24 cellular contexts compared by ENCODE assay signal in genomic region chr20:24577271-24577909, GRCh38.
A peak's percentile ranks its signal among the peaks of the same experiment; 100 is the strongest.
DNase-seq lines count a peak whose midpoint lies in the region; ATAC-seq, FAIRE-seq and TF ChIP-seq lines count a peak whose summit lies in the region.
"Had no signal": no experiment of that assay in that cellular context is flagged by ENCODE, and none has a peak within 500 bp of the region (broad histone marks: within the 10 kb centered on the region; RNA-seq: fewer than 3 reads in every experiment).

No MANE protein-coding gene starts in this region.

- H3K4ac ChIP-seq in mesendoderm (ENCODE audit: low read depth, low read length), result no peak overlapping the region

- H3K9ac ChIP-seq in mesendoderm (ENCODE audit: low read length), result no peak overlapping the region
- H3K9ac ChIP-seq: BLaER1 treated with 17β-estradiol and CSF1 and Interleukin-3, amounts not matched to agents 10 nM and 100 nM had no signal

- no peak for TF ChIP-seq RAD21 in A549 (conservative IDR thresholded peaks at IDR 0.05 in 1 of 2, IDR thresholded peaks at IDR 0.05 in 1 of 2)

- no peak overlapping the region for H2BK15ac ChIP-seq in mesendoderm (replicated peaks; ENCODE audit: low read depth)

- no peak overlapping the region for H2BK120ac ChIP-seq in mesendoderm (ENCODE audit: low read depth, low read length)

- H4K8ac ChIP-seq in mesendoderm (ENCODE audit: low read depth, low read length), result no peak overlapping the region

- H3K56ac ChIP-seq in mesendoderm (ENCODE audit: low read length), result no peak overlapping the region

- no peak for TF ChIP-seq EP300 in A549 (IDR thresholded peaks at IDR 0.05)

- H2AK5ac ChIP-seq in mesendoderm (ENCODE audit: low read length), result no peak overlapping the region

- no peak overlapping the region for H3K18ac ChIP-seq in mesendoderm (ENCODE audit: low read length)

- ATAC-seq in A549 (no peak; a peak in 1 of 6 replicates), GM19397 (IDR thresholded peaks at IDR 0.05; ENCODE audit: unreplicated experiment) (no peak), HG03025 (IDR thresholded peaks at IDR 0.05; ENCODE audit: low FRiP score, unreplicated experiment) (no peak)

- H3K27ac ChIP-seq in A549 (no peak overlapping the region), HEK293 (ENCODE audit: extremely low read depth, low read depth, low read length) (no peak overlapping the region), mesendoderm (ENCODE audit: low read depth, low read length) (no peak overlapping the region), esophagus squamous epithelium (no peak overlapping the region)
- H3K27ac ChIP-seq: BLaER1 treated with 17β-estradiol and CSF1 and Interleukin-3, amounts not matched to agents 10 nM and 100 nM; HL-60; SJCRH30 had no signal

- H3K4me2 ChIP-seq in A549 (no peak overlapping the region), mesendoderm (ENCODE audit: low read length) (no peak overlapping the region)

- H3K23ac ChIP-seq in mesendoderm (ENCODE audit: low read length), result no peak overlapping the region

- 21% methylated on average over 10 of the region's 10 CpGs for WGBS in A549 (ENCODE audit: missing lambda C conversion rate)
- WGBS in mesendoderm (ENCODE audit: extremely low coverage, insufficient coverage, low lambda C conversion rate), result no CpG with 5 or more reads among the region's 10 CpGs
- WGBS in esophagus squamous epithelium, 2 donors, result 74 to 85% methylated on average over 5 to 8 of the region's 10 CpGs

- TF ChIP-seq POLR2A in A549 (IDR thresholded peaks at IDR 0.05; ENCODE audit: low read length) (no peak), esophagus squamous epithelium (IDR thresholded peaks at IDR 0.05) (no peak)

- POLR2A ChIA-PET in A549 (lab: Yijun Ruan, JAX), result no interaction called here
- POLR2A ChIA-PET in HEK293 (lab: Yijun Ruan, JAX), result no interaction called here

- intact Hi-C loops in esophagus squamous epithelium (cut with DNase I), result no loop called here

- DNase-seq in A549 (ENCODE audit: low read depth in 1 of 2, low spot score in 1 of 2) (no peak), RKO (ENCODE audit: low spot score) (peak; percentile 9), mesendoderm (peak; percentile 18), OCI-M1 (lab: John Stamatoyannopoulos, UW) (no peak), esophagus squamous epithelium (lab: John Stamatoyannopoulos, UW) (no peak)
- DNase-seq: CD8-positive, alpha-beta memory T cell; DMS79; GDM1; NCI-H1092; NCI-H2081 treated with DMSO at 0.1 percent for 48 hours; NCI-H510A treated with DMSO at 0.1 percent for 48 hours; NCI-H82; RPMI8226 had no signal

- H3K79me2 ChIP-seq in mesendoderm (ENCODE audit: control insufficient read depth, insufficient read depth, low read length), result no peaks in the 10 kb centered on the region

- peaks cover 1% of the 10 kb centered on the region for H3K79me1 ChIP-seq in mesendoderm (ENCODE audit: low read length)

- TF ChIP-seq CTCF in A549 (IDR thresholded peaks at IDR 0.05) (no peak), HEK293 (tag by site-specific recombination; IDR thresholded peaks at IDR 0.05) (no peak), esophagus squamous epithelium (IDR thresholded peaks at IDR 0.05) (no peak)

- no peak for FAIRE-seq in A549 (lab: Jason Lieb, UNC)
- FAIRE-seq: A204.1, D721Med, GM12891, H54, HTR-8/SVneo had no signal

- no peaks in the 10 kb centered on the region for H3K27me3 ChIP-seq in mesendoderm (ENCODE audit: insufficient read depth, low read length, poor library complexity)
- no peaks in the 10 kb centered on the region for H3K27me3 ChIP-seq in esophagus squamous epithelium
- H3K27me3 ChIP-seq: BLaER1 treated with 17β-estradiol and CSF1 and Interleukin-3, amounts not matched to agents 10 nM and 100 nM; SJCRH30 had no signal

- no peak overlapping the region for H4K5ac ChIP-seq in mesendoderm (ENCODE audit: low read length)

- H3K36me3 ChIP-seq in HEK293 (ENCODE audit: control insufficient read depth in 2 of 2, insufficient read depth in 1 of 2, low read length in 2 of 2) (no peaks in the 10 kb centered on the region), mesendoderm (ENCODE audit: control insufficient read depth, insufficient read depth, low read length) (no peaks in the 10 kb centered on the region), esophagus squamous epithelium (no peaks in the 10 kb centered on the region)
- H3K36me3 ChIP-seq: BLaER1 treated with 17β-estradiol and CSF1 and Interleukin-3, amounts not matched to agents 10 nM and 100 nM; SJCRH30 had no signal

- no peak overlapping the region for H2BK5ac ChIP-seq in mesendoderm (ENCODE audit: low read length)

- no peak overlapping the region for H3K4me3 ChIP-seq in A549
- no peak overlapping the region for H3K4me3 ChIP-seq in HEK293 (ENCODE audit: low read depth, low read length)
- H3K4me3 ChIP-seq in mesendoderm (ENCODE audit: low read length), result no peak overlapping the region
- H3K4me3 ChIP-seq in esophagus squamous epithelium, result no peak overlapping the region
- H3K4me3 ChIP-seq: BLaER1 treated with 17β-estradiol and CSF1 and Interleukin-3, amounts not matched to agents 10 nM and 100 nM; SJCRH30 had no signal

- H3K9me3 ChIP-seq in A549 (no peaks in the 10 kb centered on the region), HEK293 (ENCODE audit: control insufficient read depth, insufficient read depth, low read depth, low read length) (no peaks in the 10 kb centered on the region), esophagus squamous epithelium (no peaks in the 10 kb centered on the region)
- H3K9me3 ChIP-seq: BLaER1 treated with 17β-estradiol and CSF1 and Interleukin-3, amounts not matched to agents 10 nM and 100 nM; SJCRH30 had no signal

- CTCF ChIA-PET in A549 (lab: Yijun Ruan, JAX), result no interaction called here
- CTCF ChIA-PET in HEK293 (lab: Yijun Ruan, JAX), result interaction anchor here (0.6 kb wide), 1 partner anchor 10 kb away, joined by 6 read pairs; no protein-coding TSS in a partner anchor

- no peaks in the 10 kb centered on the region for H3K4me1 ChIP-seq in A549
- no peaks in the 10 kb centered on the region for H3K4me1 ChIP-seq in HEK293 (ENCODE audit: control insufficient read depth, insufficient read depth, low read length)
- H3K4me1 ChIP-seq in mesendoderm (ENCODE audit: control insufficient read depth, low read depth, low read length), result no peaks in the 10 kb centered on the region
- no peaks in the 10 kb centered on the region for H3K4me1 ChIP-seq in esophagus squamous epithelium
- H3K4me1 ChIP-seq: SJCRH30 had no signal

TF ChIP-seq in A549, 52 proteins besides CTCF, POLR2A, EP300 and RAD21:
- TF ChIP-seq, protein P1, sequence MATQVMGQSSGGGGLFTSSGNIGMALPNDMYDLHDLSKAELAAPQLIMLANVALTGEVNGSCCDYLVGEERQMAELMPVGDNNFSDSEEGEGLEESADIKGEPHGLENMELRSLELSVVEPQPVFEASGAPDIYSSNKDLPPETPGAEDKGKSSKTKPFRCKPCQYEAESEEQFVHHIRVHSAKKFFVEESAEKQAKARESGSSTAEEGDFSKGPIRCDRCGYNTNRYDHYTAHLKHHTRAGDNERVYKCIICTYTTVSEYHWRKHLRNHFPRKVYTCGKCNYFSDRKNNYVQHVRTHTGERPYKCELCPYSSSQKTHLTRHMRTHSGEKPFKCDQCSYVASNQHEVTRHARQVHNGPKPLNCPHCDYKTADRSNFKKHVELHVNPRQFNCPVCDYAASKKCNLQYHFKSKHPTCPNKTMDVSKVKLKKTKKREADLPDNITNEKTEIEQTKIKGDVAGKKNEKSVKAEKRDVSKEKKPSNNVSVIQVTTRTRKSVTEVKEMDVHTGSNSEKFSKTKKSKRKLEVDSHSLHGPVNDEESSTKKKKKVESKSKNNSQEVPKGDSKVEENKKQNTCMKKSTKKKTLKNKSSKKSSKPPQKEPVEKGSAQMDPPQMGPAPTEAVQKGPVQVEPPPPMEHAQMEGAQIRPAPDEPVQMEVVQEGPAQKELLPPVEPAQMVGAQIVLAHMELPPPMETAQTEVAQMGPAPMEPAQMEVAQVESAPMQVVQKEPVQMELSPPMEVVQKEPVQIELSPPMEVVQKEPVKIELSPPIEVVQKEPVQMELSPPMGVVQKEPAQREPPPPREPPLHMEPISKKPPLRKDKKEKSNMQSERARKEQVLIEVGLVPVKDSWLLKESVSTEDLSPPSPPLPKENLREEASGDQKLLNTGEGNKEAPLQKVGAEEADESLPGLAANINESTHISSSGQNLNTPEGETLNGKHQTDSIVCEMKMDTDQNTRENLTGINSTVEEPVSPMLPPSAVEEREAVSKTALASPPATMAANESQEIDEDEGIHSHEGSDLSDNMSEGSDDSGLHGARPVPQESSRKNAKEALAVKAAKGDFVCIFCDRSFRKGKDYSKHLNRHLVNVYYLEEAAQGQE (IDR thresholded peaks at IDR 0.05), result peak; percentile 85
- TF ChIP-seq JUN (IDR thresholded peaks at IDR 0.05) (no peak), ZSCAN20 (CRISPR knock-in tag; IDR thresholded peaks at IDR 0.05) (no peak), BHLHE40 (IDR thresholded peaks at IDR 0.05; ENCODE audit: low read depth, low read length) (no peak), EHMT2 (IDR thresholded peaks at IDR 0.05; ENCODE audit: low read depth) (peak; percentile 76)

TF ChIP-seq in HEK293, 187 proteins besides CTCF, POLR2A, EP300 and RAD21 (continues in another document):
- TF ChIP-seq ZNF302 (tag by site-specific recombination; IDR thresholded peaks at IDR 0.05; ENCODE audit: low read depth), result no peak

Comparison
In these comparisons a context has a peak if more than half of its experiments do, and no peak if none do; other contexts are left out.
1. DNase-seq: peak in RKO (single experiment) and mesendoderm (single experiment); none in A549 (0 of 2), OCI-M1 (single experiment) and esophagus squamous epithelium (single experiment).